ENCODE assay signal across 24 cellular contexts in the genomic region with DNA sequence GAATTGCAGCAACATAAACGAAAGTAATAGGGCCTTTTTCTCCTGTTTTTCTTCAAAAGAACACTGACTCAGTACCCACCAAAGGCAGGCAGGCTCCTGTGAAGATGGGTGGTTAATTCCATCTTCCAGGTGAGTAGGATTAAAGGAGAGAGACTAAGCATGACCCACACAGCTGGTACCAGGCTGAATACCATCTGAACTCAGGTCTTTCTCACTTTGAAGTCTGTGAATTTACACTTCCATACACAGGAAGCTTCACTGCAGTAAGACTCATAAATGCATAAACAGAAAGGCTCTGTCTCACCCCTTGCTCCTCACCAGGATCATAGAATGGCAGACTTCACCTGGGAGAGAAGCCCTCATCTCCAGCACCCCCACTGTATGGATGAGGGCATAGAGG.
DNase-seq lines count a peak whose midpoint lies in the region; ATAC-seq and TF ChIP-seq lines count a peak whose summit lies in the region.
"Had no signal": no experiment of that assay in that cellular context is flagged by ENCODE, and none has a peak within 500 bp of the region (broad histone marks: within the 10 kb centered on the region; RNA-seq: fewer than 3 reads in every experiment).

No MANE protein-coding gene starts in this region.

- H4K8ac ChIP-seq in IMR-90 (ENCODE audit: low read depth in 2 of 2, low read length in 2 of 2) = peak overlapping the region in 1 of 2 experiments; percentile 55; a peak in 1 of 4 replicates

- H4K20me1 ChIP-seq in IMR-90 (ENCODE audit: insufficient read depth, low read length) = 0 out of 2 replicates have a peak, but pooled peaks cover 7% of the 10 kb centered on the region

- peaks cover 24 to 66% of the 10 kb centered on the region in 2 experiments for H3K79me1 ChIP-seq in IMR-90 (ENCODE audit: low read depth in 1 of 2, low read length in 2 of 2)

- TF ChIP-seq RAD21 in IMR-90 (IDR thresholded peaks at IDR 0.05; ENCODE audit: low read length) = no peak

- no peak overlapping the region for H3K23ac ChIP-seq in IMR-90 (ENCODE audit: low read depth, low read length)

- H3K4me3 Mint-ChIP-seq in central memory CD8-positive, alpha-beta T cell = peak overlapping the region; percentile 27
- no peak overlapping the region for H3K4me3 Mint-ChIP-seq in stimulated activated naive CD8-positive, alpha-beta T cell treated with anti-CD3 and anti-CD28 coated beads, Interleukin-15, amount 100 ng/mL, for 72 hours
- H3K4me3 Mint-ChIP-seq: activated B cell treated with CpG ODN at 0.5 μM for 24 hours; brain; naive B cell; stimulated activated naive B cell treated with anti-CD40 and anti-IgM and Interleukin-4, amounts not matched to agents 10 μg/mL and 1 μg/mL and 100 μg/mL, for 72 hours had no signal

- H3K9me3 ChIP-seq in heart left ventricle (no peaks in the 10 kb centered on the region), IMR-90 (ENCODE audit: control insufficient read depth, insufficient read depth, low read length) (no peaks in the 10 kb centered on the region)
- H3K9me3 ChIP-seq: MG63, pancreas, spleen, thoracic aorta had no signal

- H3K18ac ChIP-seq in IMR-90 (ENCODE audit: low read depth, low read length) = peak overlapping the region; percentile 6; the same call in 1 of the 2 replicates

- H2BK15ac ChIP-seq in IMR-90 (ENCODE audit: low read depth, low read length) = peak overlapping the region; percentile 47; the same call in 1 of the 3 replicates

- no peak overlapping the region for H3K9ac ChIP-seq in IMR-90 (ENCODE audit: low read depth, low read length)

- DNase-seq in heart left ventricle (no peak), Right ventricle myocardium superior (no peak), IMR-90 (no peak), EL (no peak)
- no peak for DNase-seq in central memory CD8-positive, alpha-beta T cell (ENCODE audit: low spot score in 2 of 2)
- DNase-seq in stimulated activated naive CD8-positive, alpha-beta T cell treated with anti-CD3 and anti-CD28 coated beads, Interleukin-15, amount 100 ng/mL, for 72 hours = no peak
- DNase-seq: activated B cell treated with CpG ODN at 0.5 μM for 24 hours; activated T-cell treated with anti-CD3 and anti-CD28 coated beads, Interleukin-2, amount 50 U/mL, for 48 hours; MG63; naive B cell; NCI-H2081; NCI-H226; NCI-H748 treated with DMSO at 0.1 percent for 48 hours; pancreas; SHP77; spleen; stimulated activated CD4-positive, alpha-beta T cell treated with anti-CD3 and anti-CD28 coated beads, Interleukin-2, amount 100 ng/mL, for 48 hours; stimulated activated naive B cell treated with anti-CD40 and anti-IgM and Interleukin-4, amounts not matched to agents 10 μg/mL and 1 μg/mL and 100 μg/mL, for 72 hours; T1000 had no signal

- H3K36me3 ChIP-seq in heart left ventricle (peaks cover 0 to 9% (median 0%) of the 10 kb centered on the region in 9 donors), IMR-90 (ENCODE audit: control insufficient read depth, insufficient read depth, low read length) (no peaks in the 10 kb centered on the region)
- H3K36me3 ChIP-seq: MG63, pancreas, thoracic aorta had no signal

- dilution Hi-C loops in IMR-90 (cut with HindIII; ENCODE audit: low sequenced_read_pairs, unreplicated experiment) = no loop called here

- peak overlapping the region; percentile 53 for H3K27ac Mint-ChIP-seq in central memory CD8-positive, alpha-beta T cell (ENCODE audit: low read depth)
- H3K27ac Mint-ChIP-seq in stimulated activated naive CD8-positive, alpha-beta T cell treated with anti-CD3 and anti-CD28 coated beads, Interleukin-15, amount 100 ng/mL, for 72 hours = peak overlapping the region in 1 of 2 donors; percentile 65
- H3K27ac Mint-ChIP-seq: activated B cell treated with CpG ODN at 0.5 μM for 24 hours; stimulated activated naive B cell treated with anti-CD40 and anti-IgM and Interleukin-4, amounts not matched to agents 10 μg/mL and 1 μg/mL and 100 μg/mL, for 72 hours had no signal

- peak overlapping the region; percentile 19; the same call in 1 of the 2 replicates for H3K4ac ChIP-seq in IMR-90 (ENCODE audit: low read depth, low read length)

- H2AK5ac ChIP-seq in IMR-90 (ENCODE audit: low read depth, low read length) = peak overlapping the region; percentile 43; the same call in 1 of the 2 replicates

- peaks cover 48% of the 10 kb centered on the region for H3K4me1 Mint-ChIP-seq in central memory CD8-positive, alpha-beta T cell
- peaks cover 69% of the 10 kb centered on the region for H3K4me1 Mint-ChIP-seq in stimulated activated naive CD8-positive, alpha-beta T cell treated with anti-CD3 and anti-CD28 coated beads, Interleukin-15, amount 100 ng/mL, for 72 hours

- H3K9me3 Mint-ChIP-seq in central memory CD8-positive, alpha-beta T cell = no peaks in the 10 kb centered on the region
- no peaks in the 10 kb centered on the region for H3K9me3 Mint-ChIP-seq in stimulated activated naive CD8-positive, alpha-beta T cell treated with anti-CD3 and anti-CD28 coated beads, Interleukin-15, amount 100 ng/mL, for 72 hours
- H3K9me3 Mint-ChIP-seq: activated B cell treated with CpG ODN at 0.5 μM for 24 hours; naive B cell; stimulated activated naive B cell treated with anti-CD40 and anti-IgM and Interleukin-4, amounts not matched to agents 10 μg/mL and 1 μg/mL and 100 μg/mL, for 72 hours had no signal

- no peak overlapping the region for H2AK9ac ChIP-seq in IMR-90 (replicated peaks; ENCODE audit: low read depth, low read length, poor library complexity)

- ATAC-seq in heart left ventricle = peak in 1 of 4 donors; percentile 6
- ATAC-seq in Right ventricle myocardium superior (ENCODE audit: poor library complexity) = no peak
- no peak for ATAC-seq in IMR-90 (ENCODE audit: low read depth)
- ATAC-seq in central memory CD8-positive, alpha-beta T cell (replicated peaks; ENCODE audit: extremely low read depth, poor library complexity, severe bottlenecking) = no peak
- peak; percentile 35 for ATAC-seq in stimulated activated naive CD8-positive, alpha-beta T cell treated with anti-CD3 and anti-CD28 coated beads, Interleukin-15, amount 100 ng/mL, for 72 hours
- ATAC-seq in GM18502 (IDR thresholded peaks at IDR 0.05; ENCODE audit: poor library complexity, unreplicated experiment) = no peak
- ATAC-seq: K562; pancreas; stimulated activated naive B cell treated with anti-CD40 and anti-IgM and Interleukin-4, amounts not matched to agents 10 μg/mL and 1 μg/mL and 100 μg/mL, for 72 hours had no signal

- peak overlapping the region in 8 of 12 donors; percentile 7 to 68 (median 48) for H3K27ac ChIP-seq in heart left ventricle
- no peak overlapping the region for H3K27ac ChIP-seq in IMR-90 (ENCODE audit: insufficient read depth, low read length)
- H3K27ac ChIP-seq: C4-2B, pancreas, spleen, thoracic aorta had no signal

- no peak for TF ChIP-seq CTCF in heart left ventricle (IDR thresholded peaks at IDR 0.05)
- no peak for TF ChIP-seq CTCF in IMR-90 (conservative IDR thresholded peaks at IDR 0.05; ENCODE audit: low read depth, low read length)

- H3K4me2 ChIP-seq in IMR-90 (ENCODE audit: low read depth, low read length) = peak overlapping the region; percentile 10; the same call in 1 of the 2 replicates

- in situ Hi-C loops in IMR-90 (cut with MboI; ENCODE audit: low sequenced_read_pairs) = no loop called here

- 0 out of 2 replicates have a peak overlapping the region, but pooled peaks have one; percentile 16 for H4K91ac ChIP-seq in IMR-90 (ENCODE audit: insufficient read depth, low read depth, low read length)

- H3K27me3 Mint-ChIP-seq in central memory CD8-positive, alpha-beta T cell = no peaks in the 10 kb centered on the region
- H3K27me3 Mint-ChIP-seq in stimulated activated naive CD8-positive, alpha-beta T cell treated with anti-CD3 and anti-CD28 coated beads, Interleukin-15, amount 100 ng/mL, for 72 hours = no peaks in the 10 kb centered on the region
- H3K27me3 Mint-ChIP-seq: activated B cell treated with CpG ODN at 0.5 μM for 24 hours; brain; naive B cell; stimulated activated naive B cell treated with anti-CD40 and anti-IgM and Interleukin-4, amounts not matched to agents 10 μg/mL and 1 μg/mL and 100 μg/mL, for 72 hours had no signal

- CTCF ChIA-PET in IMR-90 (lab: Yijun Ruan, JAX) = no interaction called here

- peak overlapping the region; percentile 35; the same call in 1 of the 2 replicates for H2BK120ac ChIP-seq in IMR-90 (ENCODE audit: low read depth, low read length)

- peak overlapping the region; percentile 55 for H2BK5ac ChIP-seq in IMR-90 (ENCODE audit: low read depth, low read length, poor library complexity, severe bottlenecking)

- no TSS peak for BruUV-seq in IMR-90 (replicated peaks; lab: Mats Ljungman, UMichigan)

- H2BK20ac ChIP-seq in IMR-90 (ENCODE audit: low read depth, low read length) = no peak overlapping the region

- H3K9me1 ChIP-seq in IMR-90 (ENCODE audit: insufficient read depth, low read length) = peaks cover 13% of the 10 kb centered on the region

- POLR2A ChIA-PET in IMR-90 (lab: Charles Lee; ENCODE audit: unreplicated experiment) = no interaction called here

- intact Hi-C loops in heart left ventricle (cut with DNase I) = loop anchor here in 8 of 10 donors (5.0 to 10.0 kb wide), 7 partner anchors 65 to 355 kb away; partner anchors contain the start of gene KLF12 (in 3 of the 8)
- intact Hi-C loops in Right ventricle myocardium superior (cut with DNase I) = no loop called here
- intact Hi-C loops in IMR-90 (cut with micrococcal nuclease) = loop anchor here (2.0 to 10.0 kb wide), 3 partner anchors 87 to 193 kb away; no protein-coding TSS in a partner anchor

- H3K4me3 ChIP-seq in heart left ventricle (no peak overlapping the region), IMR-90 (ENCODE audit: insufficient read depth, low read depth, low read length) (no peak overlapping the region)
- H3K4me3 ChIP-seq: K562, MG63, pancreas, spleen, thoracic aorta had no signal

- H3K56ac ChIP-seq in IMR-90 (ENCODE audit: extremely low read depth, insufficient read depth, low read length) = no peak overlapping the region

- no peak overlapping the region for H2AFZ ChIP-seq in IMR-90 (replicated peaks; ENCODE audit: low read length, poor library complexity)

- TF ChIP-seq POLR2A in heart left ventricle (IDR thresholded peaks at IDR 0.05) (no peak), IMR-90 (IDR thresholded peaks at IDR 0.05; ENCODE audit: low read depth, low read length) (no peak)

- H3K27me3 ChIP-seq in heart left ventricle = no peaks in the 10 kb centered on the region
- no peaks in the 10 kb centered on the region for H3K27me3 ChIP-seq in IMR-90 (ENCODE audit: control insufficient read depth, insufficient read depth, low read length)
- H3K27me3 ChIP-seq: MG63, pancreas, spleen had no signal

- 81 to 95% (median 91%) methylated on average over 1 of the region's 1 CpG for WGBS in heart left ventricle, 4 donors
- no CpG with 5 or more reads among the region's 1 CpG for WGBS in IMR-90 (ENCODE audit: extremely low coverage in 2 of 2, insufficient read length in 1 of 2), 2 experiments

- peaks cover 0 to 47% (median 21%) of the 10 kb centered on the region in 12 donors for H3K4me1 ChIP-seq in heart left ventricle
- H3K4me1 ChIP-seq in IMR-90 (ENCODE audit: control insufficient read depth, insufficient read depth, low read length) = peaks cover 18% of the 10 kb centered on the region
- H3K4me1 ChIP-seq: pancreas had no signal

- H3K36me3 Mint-ChIP-seq in central memory CD8-positive, alpha-beta T cell (ENCODE audit: insufficient read depth) = peaks cover 28% of the 10 kb centered on the region

- no peak overlapping the region; the same call in 1 of the 2 replicates for H3K14ac ChIP-seq in IMR-90 (replicated peaks; ENCODE audit: low read depth, low read length)

- H4K5ac ChIP-seq in IMR-90 (ENCODE audit: low read depth, low read length) = no peak overlapping the region
